In the genomic region with DNA sequence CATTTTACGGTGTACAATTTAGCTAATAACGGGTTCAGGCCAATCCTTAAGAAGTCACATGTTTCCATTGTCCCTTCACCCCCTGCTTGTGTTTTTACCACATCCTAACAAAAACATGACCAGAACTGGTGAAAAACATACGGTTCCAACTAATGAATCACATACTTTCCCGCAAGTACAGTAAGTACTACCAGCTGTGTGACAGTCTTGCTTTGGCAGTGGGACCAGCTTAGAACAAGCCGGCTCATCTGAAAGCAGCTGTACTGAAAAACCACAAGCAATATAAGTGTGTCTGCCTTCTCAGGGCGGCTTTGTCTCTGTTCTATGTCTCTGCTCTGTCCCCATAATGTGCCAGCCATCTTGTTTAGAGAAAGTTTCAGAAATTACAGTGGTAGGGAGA, we compare ENCODE assay signal across 9 cellular contexts.
DNase-seq lines count a peak whose midpoint lies in the region; ATAC-seq and TF ChIP-seq lines count a peak whose summit lies in the region.
"Had no signal": no experiment of that assay in that cellular context is flagged by ENCODE, and none has a peak within 500 bp of the region (broad histone marks: within the 10 kb centered on the region; RNA-seq: fewer than 3 reads in every experiment).

No MANE protein-coding gene starts in this region.

- peak; percentile 92 for DNase-seq in GM04504 (ENCODE audit: low read depth)
- peak; percentile 60 for DNase-seq in RPMI8226
- DNase-seq in glomerular endothelial cell (ENCODE audit: extremely low read depth, low read depth, low spot score): peak; percentile 58
- peak; percentile 63 for DNase-seq in retinal pigment epithelial cell (ENCODE audit: low read depth)
- no peak for DNase-seq in HK-2 (ENCODE audit: unreplicated experiment)
- DNase-seq in NK-92 (lab: John Stamatoyannopoulos, UW; ENCODE audit: unreplicated experiment): no peak
- no peak for DNase-seq in DMS79 treated with DMSO at 0.1 percent for 48 hours (lab: John Stamatoyannopoulos, UW)

- H3K4me3 ChIP-seq in retinal pigment epithelial cell (ENCODE audit: low read length): no peak overlapping the region

- TF ChIP-seq CTCF in retinal pigment epithelial cell (conservative IDR thresholded peaks at IDR 0.05; ENCODE audit: low read depth, low read length): no peak

- no peak for ATAC-seq in HG03565 (IDR thresholded peaks at IDR 0.05; ENCODE audit: unreplicated experiment)
- ATAC-seq: activated CD4-positive, CD25-positive, alpha-beta regulatory T cell treated with anti-CD3 and anti-CD28 coated beads, Interleukin-2, amount 50 U/mL, for 24 hours had no signal

Comparison
In these comparisons a context has a peak if more than half of its experiments do, and no peak if none do; other contexts are left out.
1. DNase-seq: peak in GM04504 (single experiment), RPMI8226 (single experiment), glomerular endothelial cell (single experiment) and retinal pigment epithelial cell (single experiment); none in HK-2 (single experiment), NK-92 (single experiment) and DMS79 treated with DMSO at 0.1 percent for 48 hours (single experiment).